Comparison of ENCODE assay signal across 19 cellular contexts in the genomic region with DNA sequence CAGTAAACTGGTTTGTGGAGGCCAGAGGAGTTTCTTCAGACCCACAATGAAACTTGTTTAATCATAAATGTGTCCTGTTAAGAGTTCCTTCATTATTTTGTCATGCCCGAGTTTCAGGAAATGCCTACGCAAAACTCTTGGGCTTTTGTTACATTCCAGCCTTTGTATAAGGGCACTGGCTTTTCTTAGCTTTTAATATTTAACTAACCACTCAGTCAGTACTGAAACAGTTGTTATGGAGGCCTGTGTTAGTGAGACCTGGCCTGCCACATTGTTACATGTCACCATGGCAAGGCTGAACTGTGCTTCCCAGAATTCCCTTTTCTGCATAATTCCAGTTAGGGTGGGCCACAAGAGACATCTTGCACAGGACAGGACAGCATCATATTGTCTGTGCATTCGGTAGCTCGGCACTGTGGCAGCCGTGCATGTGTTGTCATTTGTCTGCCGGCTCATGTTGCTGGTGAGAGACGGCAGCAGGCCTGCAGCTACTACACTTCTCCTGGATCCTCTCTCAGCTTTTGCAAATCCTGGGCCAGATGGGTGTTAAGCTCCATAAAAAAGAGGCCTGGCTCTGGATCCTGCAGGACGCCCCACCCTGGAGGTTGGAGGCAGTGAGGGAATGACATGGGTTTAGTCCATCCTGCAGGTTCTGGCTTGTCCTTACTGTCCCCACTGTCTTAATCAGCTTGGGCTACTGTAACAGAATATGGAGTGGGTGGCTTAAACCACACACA.
DNase-seq lines count a peak whose midpoint lies in the region; ATAC-seq and TF ChIP-seq lines count a peak whose summit lies in the region.
"Had no signal": no experiment of that assay in that cellular context is flagged by ENCODE, and none has a peak within 500 bp of the region (broad histone marks: within the 10 kb centered on the region; RNA-seq: fewer than 3 reads in every experiment).

No MANE protein-coding gene starts in this region.

- H3K36me3 Mint-ChIP-seq in GM23338 (ENCODE audit: low read depth) = peaks cover 4% of the 10 kb centered on the region; the same call in 2 of the 3 replicates
- H3K36me3 Mint-ChIP-seq in brain = no peaks in the 10 kb centered on the region
- H3K36me3 Mint-ChIP-seq in stimulated activated effector memory CD8-positive, alpha-beta T cell treated with anti-CD3 and anti-CD28 coated beads, Interleukin-12 subunit alpha, Interleukin-12 subunit beta, amount 100 ng/mL, for 72 hours = no peaks in the 10 kb centered on the region

- H3K4me1 Mint-ChIP-seq in GM23338 (no peaks in the 10 kb centered on the region; the same call in 2 of the 3 replicates), brain (peaks cover 52% of the 10 kb centered on the region)
- no peaks in the 10 kb centered on the region for H3K4me1 Mint-ChIP-seq in stimulated activated effector memory CD8-positive, alpha-beta T cell treated with anti-CD3 and anti-CD28 coated beads, Interleukin-12 subunit alpha, Interleukin-12 subunit beta, amount 100 ng/mL, for 72 hours

- TF ChIP-seq CTCF in GM23338 (conservative IDR thresholded peaks at IDR 0.05; ENCODE audit: low read depth in 2 of 2) = no peak
- TF ChIP-seq CTCF in brain (conservative IDR thresholded peaks at IDR 0.05) = no peak
- TF ChIP-seq CTCF in left lung (IDR thresholded peaks at IDR 0.05) = no peak
- no peak for TF ChIP-seq CTCF in smooth muscle cell (IDR thresholded peaks at IDR 0.05; ENCODE audit: borderline replicate concordance, insufficient read depth, poor library complexity, severe bottlenecking)
- no peak for TF ChIP-seq CTCF in coronary artery (IDR thresholded peaks at IDR 0.05)

- no peak overlapping the region for H3K4me3 ChIP-seq in GM23338
- no peak overlapping the region for H3K4me3 ChIP-seq in left lung
- no peak overlapping the region for H3K4me3 ChIP-seq in smooth muscle cell
- no peak overlapping the region for H3K4me3 ChIP-seq in coronary artery
- H3K4me3 ChIP-seq: prostate gland had no signal

- no peak overlapping the region for H3K9ac ChIP-seq in smooth muscle cell (ENCODE audit: low read depth)

- H3K36me3 ChIP-seq in GM23338 (ENCODE audit: insufficient read depth) (no peaks in the 10 kb centered on the region), left lung (no peaks in the 10 kb centered on the region), smooth muscle cell (ENCODE audit: low read depth) (no peaks in the 10 kb centered on the region)
- H3K36me3 ChIP-seq: prostate gland had no signal

- no peak for DNase-seq in GM23338 (ENCODE audit: low spot score)
- no peak for DNase-seq in left lung
- no peak for DNase-seq in smooth muscle cell (lab: John Stamatoyannopoulos, UW; ENCODE audit: unreplicated experiment)
- no peak for DNase-seq in stimulated activated effector memory CD8-positive, alpha-beta T cell treated with anti-CD3 and anti-CD28 coated beads, Interleukin-12 subunit alpha, Interleukin-12 subunit beta, amount 100 ng/mL, for 72 hours (ENCODE audit: low spot score in 2 of 2)
- DNase-seq in coronary artery (ENCODE audit: low spot score) = no peak
- DNase-seq in stimulated activated CD4-positive, alpha-beta T cell treated with anti-CD3 and anti-CD28 coated beads, Interleukin-2, amount 100 ng/mL, for 48 hours = no peak
- DNase-seq: activated naive CD4-positive, alpha-beta T cell; central memory CD4-positive, alpha-beta T cell; GF-D8; H7; Kasumi-1; NCI-H2029; NK-92 treated with Interleukin-12 subunit alpha and Interleukin-12 subunit beta, amount 100 ng/mL, for 24 hours; stimulated activated CD4-positive, alpha-beta T cell treated with anti-CD3 and anti-CD28 coated beads, Interleukin-4, amount 100 ng/mL, for 1 hour; stimulated activated naive B cell treated with anti-CD40 and anti-IgM and Interleukin-4, amounts not matched to agents 10 μg/mL and 1 μg/mL and 100 μg/mL, for 72 hours had no signal

- H3K27me3 ChIP-seq in GM23338 (ENCODE audit: insufficient read depth) = no peaks in the 10 kb centered on the region
- H3K27me3 ChIP-seq in left lung = no peaks in the 10 kb centered on the region
- no peaks in the 10 kb centered on the region for H3K27me3 ChIP-seq in smooth muscle cell (ENCODE audit: low read depth)

- H3K9me3 ChIP-seq in left lung = no peaks in the 10 kb centered on the region
- H3K9me3 ChIP-seq in smooth muscle cell (replicated peaks; ENCODE audit: low read depth) = no peaks in the 10 kb centered on the region
- H3K9me3 ChIP-seq: prostate gland had no signal

- ATAC-seq in GM23338 (no peak), left lung (peak; percentile 83)
- ATAC-seq in stimulated activated effector memory CD8-positive, alpha-beta T cell treated with anti-CD3 and anti-CD28 coated beads, Interleukin-12 subunit alpha, Interleukin-12 subunit beta, amount 100 ng/mL, for 72 hours = no peak
- ATAC-seq: stimulated activated naive B cell treated with anti-CD40 and anti-IgM and Interleukin-4, amounts not matched to agents 10 μg/mL and 1 μg/mL and 100 μg/mL, for 72 hours had no signal

- H3K27ac ChIP-seq in GM23338 (ENCODE audit: low read depth) (no peak overlapping the region), left lung (peak overlapping the region; percentile 21 to 61), smooth muscle cell (ENCODE audit: low read depth) (peak overlapping the region; percentile 36), coronary artery (no peak overlapping the region)
- H3K27ac ChIP-seq: C4-2B, HL-60, prostate gland had no signal

- 16% methylated on average over 8 of the region's 8 CpGs for WGBS in smooth muscle cell (ENCODE audit: low lambda C conversion rate)

- H3K4me3 Mint-ChIP-seq in GM23338 (no peak overlapping the region), brain (no peak overlapping the region)
- no peak overlapping the region for H3K4me3 Mint-ChIP-seq in stimulated activated effector memory CD8-positive, alpha-beta T cell treated with anti-CD3 and anti-CD28 coated beads, Interleukin-12 subunit alpha, Interleukin-12 subunit beta, amount 100 ng/mL, for 72 hours
- H3K4me3 Mint-ChIP-seq: stimulated activated naive B cell treated with anti-CD40 and anti-IgM and Interleukin-4, amounts not matched to agents 10 μg/mL and 1 μg/mL and 100 μg/mL, for 72 hours had no signal

- intact Hi-C loops in left lung (cut with DNase I) = no loop called here

- H3K79me2 ChIP-seq in GM23338 (replicated peaks; ENCODE audit: insufficient read depth) = no peaks in the 10 kb centered on the region
- no peaks in the 10 kb centered on the region for H3K79me2 ChIP-seq in smooth muscle cell (ENCODE audit: low read depth)

- H3K4me2 ChIP-seq in GM23338 (no peak overlapping the region), smooth muscle cell (peak overlapping the region; percentile 43)

- H2AFZ ChIP-seq in GM23338 (peak overlapping the region; percentile 90), smooth muscle cell (ENCODE audit: low read depth) (peak overlapping the region; percentile 23)

- H3K27ac Mint-ChIP-seq in GM23338 = no peak overlapping the region
- peak overlapping the region; percentile 49 to 96 (median 62) for H3K27ac Mint-ChIP-seq in brain
- H3K27ac Mint-ChIP-seq in stimulated activated effector memory CD8-positive, alpha-beta T cell treated with anti-CD3 and anti-CD28 coated beads, Interleukin-12 subunit alpha, Interleukin-12 subunit beta, amount 100 ng/mL, for 72 hours = no peak overlapping the region
- H3K27ac Mint-ChIP-seq: stimulated activated naive B cell treated with anti-CD40 and anti-IgM and Interleukin-4, amounts not matched to agents 10 μg/mL and 1 μg/mL and 100 μg/mL, for 72 hours had no signal

- H4K20me1 ChIP-seq in GM23338 (replicated peaks; ENCODE audit: insufficient read depth) (no peaks in the 10 kb centered on the region), smooth muscle cell (ENCODE audit: low read depth) (no peaks in the 10 kb centered on the region)

- H3K27me3 Mint-ChIP-seq in GM23338 (ENCODE audit: insufficient read depth, low read depth, poor library complexity) = peaks cover 5% of the 10 kb centered on the region
- peaks cover 19% of the 10 kb centered on the region for H3K27me3 Mint-ChIP-seq in brain
- H3K27me3 Mint-ChIP-seq: stimulated activated naive B cell treated with anti-CD40 and anti-IgM and Interleukin-4, amounts not matched to agents 10 μg/mL and 1 μg/mL and 100 μg/mL, for 72 hours had no signal

- peaks cover 7% of the 10 kb centered on the region; the same call in 2 of the 3 replicates for H3K9me3 Mint-ChIP-seq in GM23338
- H3K9me3 Mint-ChIP-seq in brain = peaks cover 0 to 10% (median 4%) of the 10 kb centered on the region in 5 experiments
- no peaks in the 10 kb centered on the region for H3K9me3 Mint-ChIP-seq in stimulated activated effector memory CD8-positive, alpha-beta T cell treated with anti-CD3 and anti-CD28 coated beads, Interleukin-12 subunit alpha, Interleukin-12 subunit beta, amount 100 ng/mL, for 72 hours

- H3K9me2 ChIP-seq in GM23338 (ENCODE audit: insufficient read depth) = peaks cover 14% of the 10 kb centered on the region

- H3K4me1 ChIP-seq in GM23338 (ENCODE audit: insufficient read depth) (peaks cover 7% of the 10 kb centered on the region; the same call in 1 of the 2 replicates), left lung (no peaks in the 10 kb centered on the region), smooth muscle cell (ENCODE audit: low read depth) (no peaks in the 10 kb centered on the region)
- H3K4me1 ChIP-seq: prostate gland had no signal

- no peaks in the 10 kb centered on the region for H3F3A ChIP-seq in GM23338 (replicated peaks; ENCODE audit: low read depth)
- peaks cover 12% of the 10 kb centered on the region for H3F3A ChIP-seq in smooth muscle cell (ENCODE audit: low read depth)

TF ChIP-seq in GM23338, 12 proteins besides CTCF, POLR2A, EP300 and RAD21:
- TF ChIP-seq STAT1 (IDR thresholded peaks at IDR 0.05; ENCODE audit: unreplicated experiment) (no peak), EZH2phosphoT487 (IDR thresholded peaks at IDR 0.05; ENCODE audit: unreplicated experiment) (no peak)

Comparison
In these comparisons a context has a peak if more than half of its experiments do, and no peak if none do; other contexts are left out.
1. H3K27ac ChIP-seq: peak in left lung (2 of 2) and smooth muscle cell (single experiment); none in GM23338 (single experiment) and coronary artery (0 of 2).
2. H3K27ac Mint-ChIP-seq: peak in brain (5 of 5); none in GM23338 (single experiment) and stimulated activated effector memory CD8-positive, alpha-beta T cell treated with anti-CD3 and anti-CD28 coated beads, Interleukin-12 subunit alpha, Interleukin-12 subunit beta, amount 100 ng/mL, for 72 hours (single experiment).